1 cellular context compared by ENCODE assay signal in the genomic region with DNA sequence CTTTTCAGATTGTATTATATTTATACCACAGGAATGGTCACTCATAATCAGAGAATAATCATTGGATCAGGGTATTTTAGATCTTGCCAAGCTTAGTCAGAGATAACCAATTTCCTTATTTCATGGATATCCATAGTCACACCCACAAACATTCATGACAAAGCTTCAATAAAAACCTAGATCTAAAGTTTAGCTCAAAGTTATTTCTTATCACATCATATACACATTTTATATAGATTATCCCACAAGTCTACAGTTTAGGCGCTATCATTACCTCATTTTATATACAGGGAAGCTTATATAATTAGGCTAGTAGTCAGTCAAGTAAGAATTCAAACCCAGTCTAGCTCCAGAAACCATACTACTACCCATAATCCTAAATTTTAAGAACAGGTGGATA.
TF ChIP-seq lines count a peak whose summit lies in the region.

No MANE protein-coding gene starts in this region.

TF ChIP-seq in K562, 482 proteins besides CTCF, POLR2A, EP300 and RAD21 (continued from another document):
- TF ChIP-seq, protein P1, sequence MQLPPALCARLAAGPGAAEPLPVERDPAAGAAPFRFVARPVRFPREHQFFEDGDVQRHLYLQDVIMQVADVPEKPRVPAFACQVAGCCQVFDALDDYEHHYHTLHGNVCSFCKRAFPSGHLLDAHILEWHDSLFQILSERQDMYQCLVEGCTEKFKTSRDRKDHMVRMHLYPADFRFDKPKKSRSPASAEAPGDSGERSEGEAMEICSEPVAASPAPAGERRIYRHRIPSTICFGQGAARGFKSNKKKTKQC (CRISPR knock-in tag; IDR thresholded peaks at IDR 0.05) = no peak
- no peak for TF ChIP-seq CREB3 (tag; conservative IDR thresholded peaks at IDR 0.05; ENCODE audit: low read depth)
- TF ChIP-seq, protein P2, sequence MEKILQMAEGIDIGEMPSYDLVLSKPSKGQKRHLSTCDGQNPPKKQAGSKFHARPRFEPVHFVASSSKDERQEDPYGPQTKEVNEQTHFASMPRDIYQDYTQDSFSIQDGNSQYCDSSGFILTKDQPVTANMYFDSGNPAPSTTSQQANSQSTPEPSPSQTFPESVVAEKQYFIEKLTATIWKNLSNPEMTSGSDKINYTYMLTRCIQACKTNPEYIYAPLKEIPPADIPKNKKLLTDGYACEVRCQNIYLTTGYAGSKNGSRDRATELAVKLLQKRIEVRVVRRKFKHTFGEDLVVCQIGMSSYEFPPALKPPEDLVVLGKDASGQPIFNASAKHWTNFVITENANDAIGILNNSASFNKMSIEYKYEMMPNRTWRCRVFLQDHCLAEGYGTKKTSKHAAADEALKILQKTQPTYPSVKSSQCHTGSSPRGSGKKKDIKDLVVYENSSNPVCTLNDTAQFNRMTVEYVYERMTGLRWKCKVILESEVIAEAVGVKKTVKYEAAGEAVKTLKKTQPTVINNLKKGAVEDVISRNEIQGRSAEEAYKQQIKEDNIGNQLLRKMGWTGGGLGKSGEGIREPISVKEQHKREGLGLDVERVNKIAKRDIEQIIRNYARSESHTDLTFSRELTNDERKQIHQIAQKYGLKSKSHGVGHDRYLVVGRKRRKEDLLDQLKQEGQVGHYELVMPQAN (IDR thresholded peaks at IDR 0.05; ENCODE audit: borderline replicate concordance) = no peak
- TF ChIP-seq, protein P3, sequence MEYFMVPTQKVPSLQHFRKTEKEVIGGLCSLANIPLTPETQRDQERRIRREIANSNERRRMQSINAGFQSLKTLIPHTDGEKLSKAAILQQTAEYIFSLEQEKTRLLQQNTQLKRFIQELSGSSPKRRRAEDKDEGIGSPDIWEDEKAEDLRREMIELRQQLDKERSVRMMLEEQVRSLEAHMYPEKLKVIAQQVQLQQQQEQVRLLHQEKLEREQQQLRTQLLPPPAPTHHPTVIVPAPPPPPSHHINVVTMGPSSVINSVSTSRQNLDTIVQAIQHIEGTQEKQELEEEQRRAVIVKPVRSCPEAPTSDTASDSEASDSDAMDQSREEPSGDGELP (CRISPR knock-in tag; IDR thresholded peaks at IDR 0.05; ENCODE audit: borderline replicate concordance) = no peak
- TF ChIP-seq CBX3 (IDR thresholded peaks at IDR 0.05; ENCODE audit: borderline replicate concordance in 1 of 2, low read length in 2 of 2) = no peak
- TF ChIP-seq SMAD1 (IDR thresholded peaks at IDR 0.05; ENCODE audit: low read depth, low read length, partially characterized antibody) = no peak
- no peak for TF ChIP-seq CREB3L1 (IDR thresholded peaks at IDR 0.05; ENCODE audit: borderline replicate concordance, low read depth)
- TF ChIP-seq ZBTB7A (IDR thresholded peaks at IDR 0.05; ENCODE audit: borderline replicate concordance, control insufficient read depth, low read depth, low read length) = no peak
- no peak for TF ChIP-seq PATZ1 (CRISPR knock-in tag; IDR thresholded peaks at IDR 0.05; ENCODE audit: borderline replicate concordance)
- no peak for TF ChIP-seq RCOR1 (IDR thresholded peaks at IDR 0.05; ENCODE audit: borderline replicate concordance in 1 of 2, low read depth in 2 of 2, low read length in 2 of 2)
- TF ChIP-seq HDAC2 (IDR thresholded peaks at IDR 0.05) = no peak
